ENCODE assay signal across 8 cellular contexts in the genomic region with DNA sequence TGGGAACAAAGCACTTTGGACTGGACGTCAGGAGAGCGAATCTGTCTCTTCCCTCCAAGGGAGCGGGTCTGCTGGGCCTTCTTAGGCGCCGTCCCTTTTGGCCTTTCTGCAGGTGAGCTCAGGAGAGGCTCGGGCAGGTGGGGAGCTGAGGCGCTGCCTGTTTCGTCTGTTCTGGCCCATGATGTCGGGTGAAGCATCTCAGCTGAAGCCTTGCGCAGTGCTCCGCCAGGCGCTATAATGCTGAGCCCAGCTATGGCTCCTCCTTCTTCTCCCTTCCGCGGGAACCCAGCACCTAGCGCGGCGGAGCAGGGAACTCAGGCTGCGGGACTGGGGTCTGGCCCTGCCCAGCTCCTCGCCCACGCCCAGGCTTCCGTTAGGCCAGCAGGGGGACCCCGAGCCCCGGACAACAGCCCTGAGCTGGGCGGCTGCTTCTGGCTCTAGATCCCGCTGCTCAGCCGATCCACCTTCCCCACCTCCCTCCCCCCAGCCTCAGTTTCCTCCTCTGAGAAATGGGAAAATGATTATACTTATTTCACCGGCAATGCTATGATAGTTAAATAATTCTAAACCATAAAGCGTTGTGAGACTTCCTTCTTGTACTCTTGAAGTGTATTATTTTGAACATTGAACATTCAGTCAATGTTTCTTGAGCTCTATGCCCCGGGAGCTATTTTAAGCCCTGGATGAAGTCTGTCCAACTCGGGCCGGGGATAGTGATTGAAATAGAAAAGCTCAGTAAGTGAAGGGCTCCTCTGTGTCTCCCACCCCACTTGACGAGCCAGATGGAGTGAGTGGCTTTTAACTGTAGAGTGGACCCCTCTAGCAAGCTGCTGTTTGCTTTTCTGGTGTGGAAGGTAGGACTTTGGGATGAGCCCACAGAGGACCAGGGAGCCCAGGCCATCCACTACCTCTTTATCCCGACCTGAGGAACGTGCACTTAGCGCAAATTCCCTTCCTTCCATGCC. TPM values are rescaled to one million over a fixed set of nuclear protein-coding genes. Genes with fewer than 3 reads are reported as not detected.
A peak's percentile ranks its signal among the peaks of the same experiment; 100 is the strongest.
DNase-seq lines count a peak whose midpoint lies in the region; ATAC-seq, FAIRE-seq and TF ChIP-seq lines count a peak whose summit lies in the region.

No MANE protein-coding gene starts in this region.

- no peaks in the 10 kb centered on the region for H3K36me3 Mint-ChIP-seq in activated CD4-positive, alpha-beta T cell treated with anti-CD3 and anti-CD28 coated beads, Interleukin-2, amount 10 ng/mL, durations not matched to agents 7 days and 5 days (ENCODE audit: low read depth)
- no peaks in the 10 kb centered on the region for H3K36me3 Mint-ChIP-seq in activated T-helper 1 cell treated with anti-CD3 and anti-CD28 coated beads, Interleukin-12 subunit alpha, Interleukin-12 subunit beta, Interleukin-2, Interleukin-4 antibody, amounts not matched to agents 30 ng/mL and 10 ng/mL and 1 ng/mL, durations not matched to agents 14 hours and 24 hours and 36 hours (ENCODE audit: low read depth)

- H3K4me1 Mint-ChIP-seq in activated CD4-positive, alpha-beta T cell treated with anti-CD3 and anti-CD28 coated beads, Interleukin-2, amount 10 ng/mL, durations not matched to agents 7 days and 5 days = peaks cover 4% of the 10 kb centered on the region
- H3K4me1 Mint-ChIP-seq in activated T-helper 1 cell treated with anti-CD3 and anti-CD28 coated beads, Interleukin-12 subunit alpha, Interleukin-12 subunit beta, Interleukin-2, Interleukin-4 antibody, amounts not matched to agents 30 ng/mL and 10 ng/mL and 1 ng/mL, durations not matched to agents 14 hours and 24 hours and 36 hours (ENCODE audit: low read depth) = peaks cover 11% of the 10 kb centered on the region

- DNase-seq in NCI-H187 treated with DMSO at 0.1 percent for 48 hours (lab: John Stamatoyannopoulos, UW) (peak; percentile 18), frontal cortex (ENCODE audit: low spot score in 2 of 2) (peak; percentile 68 to 88), nucleus accumbens (lab: John Stamatoyannopoulos, UW) (peak in 41 of 56 donors; percentile 25 to 85 (median 52))
- DNase-seq in activated CD4-positive, alpha-beta T cell treated with anti-CD3 and anti-CD28 coated beads, Interleukin-2, amount 10 ng/mL, durations not matched to agents 7 days and 5 days = peak; percentile 37
- DNase-seq in activated T-helper 1 cell treated with anti-CD3 and anti-CD28 coated beads, Interleukin-12 subunit alpha, Interleukin-12 subunit beta, Interleukin-2, Interleukin-4 antibody, amounts not matched to agents 30 ng/mL and 10 ng/mL and 1 ng/mL, durations not matched to agents 14 hours and 24 hours and 36 hours (ENCODE audit: low spot score) = no peak

- TF ChIP-seq CTCF in 22Rv1 (IDR thresholded peaks at IDR 0.05) = peak; percentile 82

- H3K4me3 Mint-ChIP-seq in activated CD4-positive, alpha-beta T cell treated with anti-CD3 and anti-CD28 coated beads, Interleukin-2, amount 10 ng/mL, durations not matched to agents 7 days and 5 days = no peak overlapping the region
- H3K4me3 Mint-ChIP-seq in activated T-helper 1 cell treated with anti-CD3 and anti-CD28 coated beads, Interleukin-12 subunit alpha, Interleukin-12 subunit beta, Interleukin-2, Interleukin-4 antibody, amounts not matched to agents 30 ng/mL and 10 ng/mL and 1 ng/mL, durations not matched to agents 14 hours and 24 hours and 36 hours = no peak overlapping the region

- no peak overlapping the region for H3K27ac Mint-ChIP-seq in activated CD4-positive, alpha-beta T cell treated with anti-CD3 and anti-CD28 coated beads, Interleukin-2, amount 10 ng/mL, durations not matched to agents 7 days and 5 days
- H3K27ac Mint-ChIP-seq in activated T-helper 1 cell treated with anti-CD3 and anti-CD28 coated beads, Interleukin-12 subunit alpha, Interleukin-12 subunit beta, Interleukin-2, Interleukin-4 antibody, amounts not matched to agents 30 ng/mL and 10 ng/mL and 1 ng/mL, durations not matched to agents 14 hours and 24 hours and 36 hours = no peak overlapping the region

- H3K9me3 Mint-ChIP-seq in activated CD4-positive, alpha-beta T cell treated with anti-CD3 and anti-CD28 coated beads, Interleukin-2, amount 10 ng/mL, durations not matched to agents 7 days and 5 days = no peaks in the 10 kb centered on the region
- no peaks in the 10 kb centered on the region for H3K9me3 Mint-ChIP-seq in activated T-helper 1 cell treated with anti-CD3 and anti-CD28 coated beads, Interleukin-12 subunit alpha, Interleukin-12 subunit beta, Interleukin-2, Interleukin-4 antibody, amounts not matched to agents 30 ng/mL and 10 ng/mL and 1 ng/mL, durations not matched to agents 14 hours and 24 hours and 36 hours

- no peak overlapping the region for H3K27ac ChIP-seq in 22Rv1

- POLR2A ChIA-PET in activated CD4-positive, alpha-beta T cell treated with anti-CD3 and anti-CD28 coated beads, Interleukin-2, amount 10 ng/mL, durations not matched to agents 7 days and 5 days (lab: Charles Lee) = interaction anchor here (0.7 kb wide), 1 partner anchor 54 kb away, joined by 3 read pairs; no protein-coding TSS in a partner anchor

- CTCF ChIA-PET in activated CD4-positive, alpha-beta T cell treated with anti-CD3 and anti-CD28 coated beads, Interleukin-2, amount 10 ng/mL, durations not matched to agents 7 days and 5 days (lab: Charles Lee) = interaction anchor here (0.5 to 1.5 kb wide), 10 partner anchors 10 to 1238 kb away, joined by 3 to 9 read pairs (median 4); a partner anchor contains a TSS

- FAIRE-seq in G401.6 (lab: Jason Lieb, UNC) (peak; percentile 19), frontal cortex (lab: Jason Lieb, UNC) (no peak)

- ATAC-seq in GM19395 (IDR thresholded peaks at IDR 0.05; ENCODE audit: unreplicated experiment) = no peak

- H3K27me3 Mint-ChIP-seq in activated CD4-positive, alpha-beta T cell treated with anti-CD3 and anti-CD28 coated beads, Interleukin-2, amount 10 ng/mL, durations not matched to agents 7 days and 5 days = peaks cover 50% of the 10 kb centered on the region
- H3K27me3 Mint-ChIP-seq in activated T-helper 1 cell treated with anti-CD3 and anti-CD28 coated beads, Interleukin-12 subunit alpha, Interleukin-12 subunit beta, Interleukin-2, Interleukin-4 antibody, amounts not matched to agents 30 ng/mL and 10 ng/mL and 1 ng/mL, durations not matched to agents 14 hours and 24 hours and 36 hours (ENCODE audit: insufficient read depth) = peaks cover 31% of the 10 kb centered on the region

- intact Hi-C loops in activated T-helper 1 cell treated with anti-CD3 and anti-CD28 coated beads, Interleukin-12 subunit alpha, Interleukin-12 subunit beta, Interleukin-2, Interleukin-4 antibody, amounts not matched to agents 30 ng/mL and 10 ng/mL and 1 ng/mL, durations not matched to agents 14 hours and 24 hours and 36 hours (cut with micrococcal nuclease) = loop anchor here (1.0 kb wide), 1 partner anchor 98 kb away; no protein-coding TSS in a partner anchor

RNA-seq across cellular contexts. Expression of a gene that starts 9.6 kb away (rescaled TPM):
- not detected for total RNA-seq in activated CD4-positive, alpha-beta T cell treated with anti-CD3 and anti-CD28 coated beads, Interleukin-2, amount 10 ng/mL, durations not matched to agents 7 days and 5 days
- 11.0 TPM for total RNA-seq in frontal cortex
- total RNA-seq in activated T-helper 1 cell treated with anti-CD3 and anti-CD28 coated beads, Interleukin-12 subunit alpha, Interleukin-12 subunit beta, Interleukin-2, Interleukin-4 antibody, amounts not matched to agents 30 ng/mL and 10 ng/mL and 1 ng/mL, durations not matched to agents 14 hours and 24 hours and 36 hours = not detected in 2 replicates

RNA-seq across cellular contexts. Expression of a gene that starts 32.1 kb away (rescaled TPM):
- total RNA-seq in activated CD4-positive, alpha-beta T cell treated with anti-CD3 and anti-CD28 coated beads, Interleukin-2, amount 10 ng/mL, durations not matched to agents 7 days and 5 days = not detected
- total RNA-seq in frontal cortex = under 0.01 TPM
- total RNA-seq in activated T-helper 1 cell treated with anti-CD3 and anti-CD28 coated beads, Interleukin-12 subunit alpha, Interleukin-12 subunit beta, Interleukin-2, Interleukin-4 antibody, amounts not matched to agents 30 ng/mL and 10 ng/mL and 1 ng/mL, durations not matched to agents 14 hours and 24 hours and 36 hours = not detected in 2 replicates

RNA-seq across cellular contexts. Expression of a gene that starts 57.7 kb away (rescaled TPM):
- total RNA-seq in activated CD4-positive, alpha-beta T cell treated with anti-CD3 and anti-CD28 coated beads, Interleukin-2, amount 10 ng/mL, durations not matched to agents 7 days and 5 days = not detected
- total RNA-seq in frontal cortex = not detected
- total RNA-seq in activated T-helper 1 cell treated with anti-CD3 and anti-CD28 coated beads, Interleukin-12 subunit alpha, Interleukin-12 subunit beta, Interleukin-2, Interleukin-4 antibody, amounts not matched to agents 30 ng/mL and 10 ng/mL and 1 ng/mL, durations not matched to agents 14 hours and 24 hours and 36 hours = not detected in 2 replicates

Comparison
In these comparisons a context has a peak if more than half of its experiments do, and no peak if none do; other contexts are left out.
1. RNA of a gene that starts 9.6 kb away (total RNA-seq): 11.0 TPM in frontal cortex (single experiment); not detected in activated CD4-positive, alpha-beta T cell treated with anti-CD3 and anti-CD28 coated beads, Interleukin-2, amount 10 ng/mL, durations not matched to agents 7 days and 5 days and not detected in activated T-helper 1 cell treated with anti-CD3 and anti-CD28 coated beads, Interleukin-12 subunit alpha, Interleukin-12 subunit beta, Interleukin-2, Interleukin-4 antibody, amounts not matched to agents 30 ng/mL and 10 ng/mL and 1 ng/mL, durations not matched to agents 14 hours and 24 hours and 36 hours; every median in the first group is over 10 times any median in the second.